19 cellular contexts compared by ENCODE assay signal in the genomic region with DNA sequence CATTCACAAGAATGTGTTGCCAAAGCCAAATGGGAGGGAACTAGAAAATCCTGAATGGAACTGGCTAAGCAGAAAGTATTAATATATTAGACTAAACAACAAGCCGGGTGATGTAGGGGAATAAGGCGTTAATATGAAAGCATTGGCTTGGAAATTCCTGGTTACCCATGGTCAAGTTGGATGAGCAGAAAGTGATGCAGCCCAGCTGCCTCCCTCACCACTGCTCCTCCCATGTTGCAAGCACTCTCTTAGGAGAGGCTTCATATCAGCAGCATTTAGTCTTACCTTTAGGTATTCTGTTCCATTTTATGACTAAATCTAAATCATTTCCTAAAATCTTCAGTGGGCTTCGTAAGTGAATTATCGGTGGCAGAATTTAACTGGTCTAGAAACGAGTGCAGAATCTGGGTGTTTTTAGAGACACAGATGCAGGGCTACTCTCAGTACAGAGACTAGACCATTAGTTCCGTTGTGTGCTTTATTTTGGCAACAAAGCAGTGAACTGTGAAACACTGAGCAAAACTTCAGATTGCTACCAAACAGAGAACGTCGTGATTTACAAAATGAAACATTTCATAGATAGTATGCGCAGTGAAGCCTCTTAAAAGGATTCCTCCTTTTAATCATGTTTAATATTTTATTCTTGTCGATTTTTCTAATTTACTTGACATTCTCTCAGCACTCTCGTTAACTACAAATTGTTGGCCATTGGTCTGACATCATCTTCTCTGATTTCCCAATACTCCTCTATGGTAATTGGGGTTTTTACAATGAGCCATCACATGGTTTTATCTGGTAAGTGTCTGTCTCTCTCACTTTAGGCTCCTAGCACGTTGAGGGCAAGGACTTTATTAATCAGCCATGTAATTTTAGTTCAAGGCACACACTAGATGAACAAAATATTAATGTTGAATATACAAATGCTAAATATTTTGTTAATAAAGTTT. TPM values are rescaled to one million over a fixed set of nuclear protein-coding genes. Genes with fewer than 3 reads are reported as not detected.
DNase-seq lines count a peak whose midpoint lies in the region; ATAC-seq and TF ChIP-seq lines count a peak whose summit lies in the region.
"Had no signal": no experiment of that assay in that cellular context is flagged by ENCODE, and none has a peak within 500 bp of the region (broad histone marks: within the 10 kb centered on the region; RNA-seq: fewer than 3 reads in every experiment).

No MANE protein-coding gene starts in this region.

- 64 to 77% methylated on average over 8 to 12 of the region's 12 CpGs for WGBS in gastroesophageal sphincter (ENCODE audit: low coverage in 1 of 2), 2 donors

- DNase-seq in SIG-M5 treated with dmso at 0.1 percent for 504 hours (lab: John Stamatoyannopoulos, UW; ENCODE audit: unreplicated experiment): peak; percentile 5
- no peak for DNase-seq in SIG-M5 (lab: John Stamatoyannopoulos, UW)
- peak; percentile 39 for DNase-seq in NB4 (ENCODE audit: low read depth)
- DNase-seq in activated gamma-delta T cell (lab: John Stamatoyannopoulos, UW): no peak
- no peak for DNase-seq in DMS 273 (lab: John Stamatoyannopoulos, UW; ENCODE audit: unreplicated experiment)
- DNase-seq in GM03348 (ENCODE audit: low spot score): no peak
- DNase-seq in C1 segment of cervical spinal cord (lab: John Stamatoyannopoulos, UW): no peak
- DNase-seq: activated CD4-positive, alpha-beta T cell treated with anti-CD3 and anti-CD28 coated beads, Interleukin-2, amount 50 U/mL, for 1 hour; AML-193; cortex of kidney; esophagus squamous epithelium; H9; NCI-H1417; NCI-H446; SHP77 treated with DMSO at 0.1 percent for 48 hours; stimulated activated CD8-positive, alpha-beta memory T cell treated with anti-CD3 and anti-CD28 coated beads, Interleukin-4, amount 100 ng/mL, for 48 hours; T-helper 1 cell had no signal

- no peak for TF ChIP-seq EP300 in gastroesophageal sphincter (IDR thresholded peaks at IDR 0.05)

- H3K27ac ChIP-seq in gastroesophageal sphincter: peak overlapping the region in 2 of 4 donors; percentile 13 to 26

- no peak overlapping the region for H3K4me3 ChIP-seq in NB4 (ENCODE audit: low read depth, low read length)
- no peak overlapping the region for H3K4me3 ChIP-seq in gastroesophageal sphincter
- H3K4me3 ChIP-seq: esophagus squamous epithelium had no signal

- TF ChIP-seq POLR2A in NB4 (IDR thresholded peaks at IDR 0.05; ENCODE audit: extremely low read depth, insufficient read length) (no peak), gastroesophageal sphincter (IDR thresholded peaks at IDR 0.05) (no peak)

- H3K9me3 ChIP-seq in gastroesophageal sphincter: no peaks in the 10 kb centered on the region
- H3K9me3 ChIP-seq: esophagus squamous epithelium had no signal

- no peak for TF ChIP-seq CTCF in NB4 (IDR thresholded peaks at IDR 0.05; ENCODE audit: low read depth, low read length)
- no peak for TF ChIP-seq CTCF in gastroesophageal sphincter (IDR thresholded peaks at IDR 0.05)

- ATAC-seq in gastroesophageal sphincter: peak; percentile 60

- H3K27me3 ChIP-seq in gastroesophageal sphincter: no peaks in the 10 kb centered on the region
- H3K27me3 ChIP-seq: esophagus squamous epithelium had no signal

- no peaks in the 10 kb centered on the region for H3K4me1 ChIP-seq in gastroesophageal sphincter
- H3K4me1 ChIP-seq: esophagus squamous epithelium had no signal

- no peaks in the 10 kb centered on the region for H3K36me3 ChIP-seq in gastroesophageal sphincter
- H3K36me3 ChIP-seq: esophagus squamous epithelium had no signal

RNA-seq across cellular contexts. Expression of a gene that starts 22.0 kb away (rescaled TPM):
- 10 to 100 TPM in 2 of 4 donors, 1 to 10 TPM in 2; 4.7 to 13.6 (median 8.5) TPM for total RNA-seq in gastroesophageal sphincter
- total RNA-seq: A172 had no signal

Comparison
In these comparisons a context has a peak if more than half of its experiments do, and no peak if none do; other contexts are left out.
1. DNase-seq: peak in SIG-M5 treated with dmso at 0.1 percent for 504 hours (single experiment) and NB4 (single experiment); none in SIG-M5 (single experiment), activated gamma-delta T cell (single experiment), DMS 273 (single experiment), GM03348 (single experiment) and C1 segment of cervical spinal cord (0 of 14).